12 cellular contexts compared by ENCODE assay signal in the genomic region with DNA sequence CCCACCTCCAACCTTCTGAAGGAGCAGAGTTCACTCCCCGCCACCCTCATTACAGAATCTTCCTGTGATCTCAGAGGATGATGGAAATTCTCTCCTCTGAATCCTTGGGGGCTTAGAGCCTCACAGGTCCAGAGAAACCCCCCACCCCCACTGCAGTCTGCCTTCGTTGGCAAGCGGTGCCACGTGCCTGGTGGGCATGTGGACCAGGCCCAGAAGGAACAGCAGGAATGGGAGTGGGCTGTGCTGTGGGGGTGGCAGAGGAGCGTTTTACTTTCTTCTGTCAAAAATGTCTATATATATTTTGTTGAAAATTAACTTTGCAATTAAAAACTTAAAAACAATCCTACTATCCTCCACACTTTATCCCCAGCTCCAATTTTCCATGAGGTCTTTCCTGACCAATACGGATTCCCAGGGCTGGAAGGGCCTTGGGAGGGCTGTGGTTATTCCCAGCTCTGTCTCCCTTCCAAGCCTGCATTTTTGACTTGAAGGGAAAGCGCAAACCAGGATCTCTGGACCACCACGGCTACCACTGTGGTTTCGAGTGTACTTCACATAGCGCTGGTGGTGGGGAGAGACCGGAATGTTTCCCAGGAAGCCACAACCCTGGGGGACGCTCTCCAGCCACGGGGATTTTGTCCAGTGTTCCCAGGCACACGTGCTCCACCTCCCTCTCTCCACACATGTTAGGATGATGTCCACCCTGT. TPM values are rescaled to one million over a fixed set of nuclear protein-coding genes. Genes with fewer than 3 reads are reported as not detected.
DNase-seq lines count a peak whose midpoint lies in the region; ATAC-seq and TF ChIP-seq lines count a peak whose summit lies in the region.
"Had no signal": no experiment of that assay in that cellular context is flagged by ENCODE, and none has a peak within 500 bp of the region (broad histone marks: within the 10 kb centered on the region; RNA-seq: fewer than 3 reads in every experiment).

No MANE protein-coding gene starts in this region.

- TF ChIP-seq EP300 in esophagus muscularis mucosa (IDR thresholded peaks at IDR 0.05): no peak

- ATAC-seq in T-helper 17 cell (no peak), GM18868 (IDR thresholded peaks at IDR 0.05; ENCODE audit: unreplicated experiment) (no peak)

- peak overlapping the region; percentile 77 to 87 (median 82) for H3K27ac ChIP-seq in esophagus muscularis mucosa (replicated peaks in 1 of 4)
- H3K27ac ChIP-seq: left lung had no signal

- peaks cover 10 to 34% (median 27%) of the 10 kb centered on the region in 4 donors for H3K4me1 ChIP-seq in esophagus muscularis mucosa

- H3K4me3 ChIP-seq in esophagus muscularis mucosa: no peak overlapping the region

- H3K36me3 Mint-ChIP-seq in activated CD4-positive, alpha-beta T cell treated with anti-CD3 and anti-CD28 coated beads, Interleukin-2, amount 10 ng/mL, durations not matched to agents 24 days and 14 days (ENCODE audit: low read depth): no peaks in the 10 kb centered on the region
- H3K36me3 Mint-ChIP-seq in T-helper 17 cell (ENCODE audit: low read depth): peaks cover 5% of the 10 kb centered on the region

- no peaks in the 10 kb centered on the region for H3K9me3 Mint-ChIP-seq in activated CD4-positive, alpha-beta T cell treated with anti-CD3 and anti-CD28 coated beads, Interleukin-2, amount 10 ng/mL, durations not matched to agents 24 days and 14 days

- DNase-seq in activated CD4-positive, alpha-beta T cell treated with anti-CD3 and anti-CD28 coated beads, Interleukin-2, amount 10 ng/mL, durations not matched to agents 24 days and 14 days: no peak
- DNase-seq in activated CD4-positive, alpha-beta T cell treated with anti-CD3 and anti-CD28 coated beads, Interleukin-2, amount 50 U/mL, for 48 hours: no peak
- no peak for DNase-seq in T-helper 17 cell
- DNase-seq in esophagus muscularis mucosa (ENCODE audit: extremely low spot score): no peak
- DNase-seq in retina: peak; percentile 5
- DNase-seq in SHP77 treated with DMSO at 0.1 percent for 48 hours (lab: John Stamatoyannopoulos, UW): no peak
- DNase-seq in NCI-H2107 (lab: John Stamatoyannopoulos, UW): no peak
- DNase-seq: cerebellar nuclear complex, foreskin fibroblast had no signal

- peak overlapping the region; percentile 46 for H3K4me3 Mint-ChIP-seq in activated CD4-positive, alpha-beta T cell treated with anti-CD3 and anti-CD28 coated beads, Interleukin-2, amount 10 ng/mL, durations not matched to agents 24 days and 14 days
- H3K4me3 Mint-ChIP-seq in T-helper 17 cell: peak overlapping the region; percentile 53

- peaks cover 8% of the 10 kb centered on the region for H3K4me1 Mint-ChIP-seq in activated CD4-positive, alpha-beta T cell treated with anti-CD3 and anti-CD28 coated beads, Interleukin-2, amount 10 ng/mL, durations not matched to agents 24 days and 14 days
- H3K4me1 Mint-ChIP-seq in T-helper 17 cell: peaks cover 18% of the 10 kb centered on the region

- H3K27me3 Mint-ChIP-seq in activated CD4-positive, alpha-beta T cell treated with anti-CD3 and anti-CD28 coated beads, Interleukin-2, amount 10 ng/mL, durations not matched to agents 24 days and 14 days: peaks cover 61% of the 10 kb centered on the region
- H3K27me3 Mint-ChIP-seq in T-helper 17 cell: peaks cover 31% of the 10 kb centered on the region

- WGBS in esophagus muscularis mucosa: 60% methylated on average over 14 of the region's 14 CpGs

- H3K36me3 ChIP-seq in esophagus muscularis mucosa: no peaks in the 10 kb centered on the region
- H3K36me3 ChIP-seq: left lung had no signal

- H3K9me3 ChIP-seq in T-helper 17 cell (ENCODE audit: control insufficient read depth, low read length, poor library complexity, severe bottlenecking) (no peaks in the 10 kb centered on the region), esophagus muscularis mucosa (no peaks in the 10 kb centered on the region)
- H3K9me3 ChIP-seq: left lung, SK-N-SH had no signal

- no peak for TF ChIP-seq POLR2A in esophagus muscularis mucosa (IDR thresholded peaks at IDR 0.05; ENCODE audit: low read depth)

- TF ChIP-seq CTCF in esophagus muscularis mucosa (IDR thresholded peaks at IDR 0.05): no peak

- no peak overlapping the region for H3K27ac Mint-ChIP-seq in activated CD4-positive, alpha-beta T cell treated with anti-CD3 and anti-CD28 coated beads, Interleukin-2, amount 10 ng/mL, durations not matched to agents 24 days and 14 days
- H3K27ac Mint-ChIP-seq in T-helper 17 cell: no peak overlapping the region

- intact Hi-C loops in activated CD4-positive, alpha-beta T cell treated with anti-CD3 and anti-CD28 coated beads, Interleukin-2, amount 10 ng/mL, durations not matched to agents 24 days and 14 days (cut with micrococcal nuclease): loop anchor here (5.0 kb wide), 1 partner anchor 88 kb away; a partner anchor contains a TSS
- intact Hi-C loops in esophagus muscularis mucosa (cut with DNase I): loop anchor here (5.0 kb wide), 1 partner anchor 78 kb away; no protein-coding TSS in a partner anchor

- no peaks in the 10 kb centered on the region for H3K27me3 ChIP-seq in esophagus muscularis mucosa

RNA-seq across cellular contexts. Expression of a gene that starts 1.0 kb away (rescaled TPM):
- 0.98 and 1.0 TPM in 2 replicates for total RNA-seq in activated CD4-positive, alpha-beta T cell treated with anti-CD3 and anti-CD28 coated beads, Interleukin-2, amount 10 ng/mL, durations not matched to agents 24 days and 14 days
- total RNA-seq in T-helper 17 cell (1 to 10 TPM; 2.5 to 2.6 TPM), esophagus muscularis mucosa (10 to 100 TPM in 1 of 4 donors, 1 to 10 TPM in 3; 8.2 to 15.0 (median 8.8) TPM)

RNA-seq across cellular contexts. Expression of a gene that starts 27.2 kb away (rescaled TPM):
- 178 and 180 TPM in 2 replicates for total RNA-seq in activated CD4-positive, alpha-beta T cell treated with anti-CD3 and anti-CD28 coated beads, Interleukin-2, amount 10 ng/mL, durations not matched to agents 24 days and 14 days
- 10 to 100 TPM; 44.0 to 45.8 TPM for total RNA-seq in T-helper 17 cell
- 100 to 1,000 TPM in 3 of 4 donors, 10 to 100 TPM in 1; 73.7 to 172 (median 129) TPM for total RNA-seq in esophagus muscularis mucosa

RNA-seq across cellular contexts. Expression of a gene that starts 50.9 kb away (rescaled TPM):
- total RNA-seq in activated CD4-positive, alpha-beta T cell treated with anti-CD3 and anti-CD28 coated beads, Interleukin-2, amount 10 ng/mL, durations not matched to agents 24 days and 14 days: 5.5 and 6.3 TPM in 2 replicates
- total RNA-seq in T-helper 17 cell (1 to 10 TPM; 5.1 to 7.2 TPM), esophagus muscularis mucosa (10 to 100 TPM in 3 of 4 donors, 1 to 10 TPM in 1; 9.3 to 15.2 (median 12.8) TPM)
